ENCODE assay signal across 33 cellular contexts in the genomic region with DNA sequence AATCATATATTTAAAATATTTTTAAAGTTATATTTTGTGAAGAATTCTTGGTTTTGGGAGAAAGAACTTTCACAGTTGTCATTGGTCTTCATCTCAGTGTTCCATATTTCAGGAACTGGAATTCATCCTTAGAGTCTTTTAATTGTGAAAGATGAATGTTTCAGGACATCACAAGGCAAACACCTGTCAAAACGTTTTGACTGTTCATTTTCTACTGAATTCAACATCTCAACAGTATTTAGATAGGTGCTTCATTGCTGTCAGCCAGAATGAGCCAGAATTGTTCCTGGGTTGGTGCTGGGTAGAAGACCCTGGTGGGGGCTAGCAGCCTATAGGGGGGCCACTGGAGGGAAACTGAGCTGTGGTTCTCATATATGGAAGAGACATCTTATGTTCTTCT.
"Had no signal": no experiment of that assay in that cellular context is flagged by ENCODE, and none has a peak within 500 bp of the region (broad histone marks: within the 10 kb centered on the region; RNA-seq: fewer than 3 reads in every experiment).

No MANE protein-coding gene starts in this region.

- DNase-seq: activated B cell treated with CpG ODN at 0.5 μM for 24 hours; activated CD4-positive, alpha-beta memory T cell treated with anti-CD3 and anti-CD28 coated beads for 36 hours; activated CD4-positive, alpha-beta T cell treated with anti-CD3 and anti-CD28 coated beads for 4 hours; activated CD4-positive, alpha-beta T cell treated with anti-CD3 and anti-CD28 coated beads, Interleukin-2, amount 10 ng/mL, durations not matched to agents 24 days and 14 days; activated CD4-positive, alpha-beta T cell treated with anti-CD3 and anti-CD28 coated beads, Interleukin-2, amount 50 U/mL, for 1 hour; activated CD4-positive, alpha-beta T cell treated with anti-CD3 and anti-CD28 coated beads, Interleukin-2, amount 50 U/mL, for 4 hours; activated CD4-positive, CD25-positive, alpha-beta regulatory T cell treated with anti-CD3 and anti-CD28 coated beads, Interleukin-2, amount 50 U/mL, for 72 hours; activated CD8-positive, alpha-beta memory T cell treated with anti-CD3 and anti-CD28 coated beads, Interleukin-2, amount 50 U/mL, for 4 hours; activated CD8-positive, alpha-beta T cell treated with anti-CD3 and anti-CD28 coated beads for 36 hours; activated effector memory CD4-positive, alpha-beta T cell treated with anti-CD3 and anti-CD28 coated beads, Interleukin-2, amount 50 U/mL, for 16 hours; activated gamma-delta T cell treated with Interleukin-2 at 50 U/mL for 16 hours; activated naive CD4-positive, alpha-beta T cell; activated naive CD4-positive, alpha-beta T cell treated with anti-CD3 and anti-CD28 coated beads for 36 hours; activated naive CD4-positive, alpha-beta T cell treated with anti-CD3 and anti-CD28 coated beads, Interleukin-2, amount 50 U/mL, for 16 hours; activated naive CD8-positive, alpha-beta T cell treated with anti-CD3 and anti-CD28 coated beads for 36 hours; activated T-cell treated with anti-CD3 and anti-CD28 coated beads for 4 hours; activated T-cell treated with anti-CD3 and anti-CD28 coated beads, Interleukin-2, amount 50 U/mL, for 1 hour; activated T-cell treated with anti-CD3 and anti-CD28 coated beads, Interleukin-2, amount 50 U/mL, for 4 hours; amniotic stem cell; aorta; body of pancreas; brain microvascular endothelial cell; central memory CD4-positive, alpha-beta T cell; T-cell; T-helper 9 cell had no signal

- H3K9me3 ChIP-seq: adrenal gland, body of pancreas, breast epithelium had no signal

- ATAC-seq: activated CD8-positive, alpha-beta T cell treated with anti-CD3 and anti-CD28 coated beads for 36 hours; activated naive CD4-positive, alpha-beta T cell treated with anti-CD3 and anti-CD28 coated beads, Interleukin-2, amount 50 U/mL, for 72 hours; activated T-cell treated with anti-CD3 and anti-CD28 coated beads, Interleukin-2, amount 50 U/mL, for 4 hours; activated T-cell treated with anti-CD3 and anti-CD28 coated beads, Interleukin-2, amount 50 U/mL, for 72 hours; activated T-helper 17 cell treated with anti-CD3 and anti-CD28 coated beads, Interleukin-2, amount 50 U/mL, for 72 hours; body of pancreas; T-cell had no signal

- H3K27ac Mint-ChIP-seq: activated B cell treated with CpG ODN at 0.5 μM for 24 hours; activated CD4-positive, alpha-beta memory T cell treated with anti-CD3 and anti-CD28 coated beads for 36 hours; activated CD4-positive, alpha-beta T cell treated with anti-CD3 and anti-CD28 coated beads, Interleukin-2, amount 10 ng/mL, durations not matched to agents 24 days and 14 days; activated CD8-positive, alpha-beta T cell treated with anti-CD3 and anti-CD28 coated beads for 36 hours; activated naive CD4-positive, alpha-beta T cell treated with anti-CD3 and anti-CD28 coated beads for 36 hours; activated naive CD4-positive, alpha-beta T cell treated with anti-CD3 and anti-CD28 coated beads, Interleukin-2, amount 50 U/mL, for 72 hours; activated naive CD8-positive, alpha-beta T cell treated with anti-CD3 and anti-CD28 coated beads for 36 hours; activated T-cell treated with anti-CD3 and anti-CD28 coated beads, Interleukin-2, amount 50 U/mL, for 72 hours; activated T-helper 1 cell treated with anti-CD3 and anti-CD28 coated beads, Interleukin-12 subunit alpha, Interleukin-12 subunit beta, Interleukin-2, Interleukin-4 antibody, amounts not matched to agents 30 ng/mL and 10 ng/mL and 1 ng/mL, durations not matched to agents 14 hours and 24 hours and 36 hours; activated T-helper 17 cell treated with anti-CD3 and anti-CD28 coated beads, Interleukin-2, amount 50 U/mL, for 72 hours; T-cell; T-helper 1 cell treated with Interleukin-12 subunit alpha and Interleukin-12 subunit beta and Interleukin-4 antibody, amounts not matched to agents 30 μg/mL and 1 μg/mL, for 36 hours had no signal

- H3K4me1 ChIP-seq: adrenal gland, body of pancreas, breast epithelium had no signal

- H3K9me3 Mint-ChIP-seq: activated CD4-positive, alpha-beta memory T cell treated with anti-CD3 and anti-CD28 coated beads for 36 hours; activated CD8-positive, alpha-beta T cell treated with anti-CD3 and anti-CD28 coated beads for 36 hours; activated naive CD4-positive, alpha-beta T cell treated with anti-CD3 and anti-CD28 coated beads for 36 hours; activated T-cell treated with anti-CD3 and anti-CD28 coated beads, Interleukin-2, amount 50 U/mL, for 4 hours; activated T-helper 17 cell treated with anti-CD3 and anti-CD28 coated beads, Interleukin-2, amount 50 U/mL, for 72 hours had no signal

- H3K27ac ChIP-seq: adrenal gland, body of pancreas, brain microvascular endothelial cell, breast epithelium, VCaP had no signal

- H3K27me3 ChIP-seq: adrenal gland, body of pancreas, brain microvascular endothelial cell, breast epithelium had no signal

- H3K4me3 Mint-ChIP-seq: activated B cell treated with CpG ODN at 0.5 μM for 24 hours; activated CD4-positive, alpha-beta memory T cell treated with anti-CD3 and anti-CD28 coated beads for 36 hours; activated CD4-positive, alpha-beta T cell treated with anti-CD3 and anti-CD28 coated beads, Interleukin-2, amount 10 ng/mL, durations not matched to agents 24 days and 14 days; activated CD8-positive, alpha-beta T cell treated with anti-CD3 and anti-CD28 coated beads for 36 hours; activated naive CD4-positive, alpha-beta T cell treated with anti-CD3 and anti-CD28 coated beads for 36 hours; activated naive CD8-positive, alpha-beta T cell treated with anti-CD3 and anti-CD28 coated beads for 36 hours; activated T-cell treated with anti-CD3 and anti-CD28 coated beads, Interleukin-2, amount 50 U/mL, for 4 hours; activated T-cell treated with anti-CD3 and anti-CD28 coated beads, Interleukin-2, amount 50 U/mL, for 72 hours; activated T-helper 1 cell treated with anti-CD3 and anti-CD28 coated beads, Interleukin-12 subunit alpha, Interleukin-12 subunit beta, Interleukin-2, Interleukin-4 antibody, amounts not matched to agents 30 ng/mL and 10 ng/mL and 1 ng/mL, durations not matched to agents 14 hours and 24 hours and 36 hours; activated T-helper 17 cell treated with anti-CD3 and anti-CD28 coated beads, Interleukin-2, amount 50 U/mL, for 72 hours; T-cell; T-helper 1 cell treated with Interleukin-12 subunit alpha and Interleukin-12 subunit beta and Interleukin-4 antibody, amounts not matched to agents 30 μg/mL and 1 μg/mL, for 36 hours had no signal

- H3K27me3 Mint-ChIP-seq: activated B cell treated with CpG ODN at 0.5 μM for 24 hours; activated CD4-positive, alpha-beta memory T cell treated with anti-CD3 and anti-CD28 coated beads for 36 hours; activated naive CD8-positive, alpha-beta T cell treated with anti-CD3 and anti-CD28 coated beads for 36 hours; T-cell had no signal

- H3K4me3 ChIP-seq: adrenal gland, body of pancreas, breast epithelium had no signal

- H3K36me3 Mint-ChIP-seq: activated CD4-positive, alpha-beta memory T cell treated with anti-CD3 and anti-CD28 coated beads for 36 hours had no signal

- H3K36me3 ChIP-seq: adrenal gland, brain microvascular endothelial cell, breast epithelium had no signal
